ENCODE assay signal across 21 cellular contexts in genomic region chr22:48453171-48453570, GRCh38.
DNase-seq lines count a peak whose midpoint lies in the region; ATAC-seq and TF ChIP-seq lines count a peak whose summit lies in the region.
"Had no signal": no experiment of that assay in that cellular context is flagged by ENCODE, and none has a peak within 500 bp of the region (broad histone marks: within the 10 kb centered on the region; RNA-seq: fewer than 3 reads in every experiment).

No MANE protein-coding gene starts in this region.

- H3K4me2 ChIP-seq in BLaER1 (peak overlapping the region; percentile 57), Karpas-422 (ENCODE audit: low read depth, low read length, poor library complexity, severe bottlenecking) (peak overlapping the region; percentile 63), osteoblast (ENCODE audit: insufficient read depth, low read length) (no peak overlapping the region)
- H3K4me2 ChIP-seq: A549 had no signal

- peaks cover 37% of the 10 kb centered on the region; the same call in 1 of the 2 replicates for H4K20me1 ChIP-seq in BLaER1
- peaks cover 8% of the 10 kb centered on the region; the same call in 1 of the 2 replicates for H4K20me1 ChIP-seq in Karpas-422 (ENCODE audit: insufficient read depth, low read depth, low read length)
- no peaks in the 10 kb centered on the region for H4K20me1 ChIP-seq in osteoblast (ENCODE audit: insufficient read depth, low read length)

- H3K27ac ChIP-seq in BLaER1 (no peak overlapping the region), Karpas-422 (ENCODE audit: low read length) (no peak overlapping the region), osteoblast (ENCODE audit: low read depth, low read length) (no peak overlapping the region), aorta (ENCODE audit: low read depth in 1 of 2, low read length in 2 of 2) (no peak overlapping the region)
- H3K27ac ChIP-seq: A549, C4-2B had no signal

- ATAC-seq in aorta (ENCODE audit: low FRiP score) (peak; percentile 4), GM21515 (IDR thresholded peaks at IDR 0.05; ENCODE audit: unreplicated experiment) (no peak)
- ATAC-seq: A549; CD8-positive, alpha-beta T cell had no signal

- 86 to 89% methylated on average over 7 of the region's 7 CpGs for WGBS in aorta, 2 donors

- H3K9ac ChIP-seq in BLaER1 (no peak overlapping the region), Karpas-422 (ENCODE audit: low read length) (peak overlapping the region; percentile 1; the same call in 1 of the 2 replicates)

- no peak for TF ChIP-seq CTCF in osteoblast (IDR thresholded peaks at IDR 0.05; ENCODE audit: extremely low read depth, low read depth, low read length)

- H3K4me1 ChIP-seq in BLaER1 (peaks cover 57% of the 10 kb centered on the region), Karpas-422 (ENCODE audit: low read length) (peaks cover 50% of the 10 kb centered on the region), osteoblast (ENCODE audit: insufficient read depth, low read length) (no peaks in the 10 kb centered on the region), aorta (ENCODE audit: control insufficient read depth in 1 of 2, insufficient read depth in 2 of 2, low read length in 2 of 2) (no peaks in the 10 kb centered on the region)
- H3K4me1 ChIP-seq: BE2C, Caco-2, HAP-1 had no signal

- intact Hi-C loops in aorta (cut with DNase I): no loop called here

- H3K4me3 ChIP-seq in BLaER1 (no peak overlapping the region), Karpas-422 (ENCODE audit: low read length) (peak overlapping the region; percentile 4; the same call in 1 of the 2 replicates), osteoblast (ENCODE audit: insufficient read depth, low read length) (no peak overlapping the region), aorta (ENCODE audit: low read length in 2 of 2) (no peak overlapping the region)
- H3K4me3 ChIP-seq: A549, HAP-1 had no signal

- H3K27me3 ChIP-seq in BLaER1 (peaks cover 51% of the 10 kb centered on the region), Karpas-422 (ENCODE audit: low read length) (peaks cover 8% of the 10 kb centered on the region; the same call in 1 of the 2 replicates), osteoblast (ENCODE audit: insufficient read depth, low read length) (no peaks in the 10 kb centered on the region), aorta (ENCODE audit: control insufficient read depth in 1 of 2, insufficient read depth in 2 of 2, low read length in 1 of 2) (no peaks in the 10 kb centered on the region)
- H3K27me3 ChIP-seq: BE2C had no signal

- H3K9me3 ChIP-seq in BLaER1 (peaks cover 7% of the 10 kb centered on the region), Karpas-422 (ENCODE audit: low read length) (peaks cover 3% of the 10 kb centered on the region; the same call in 1 of the 2 replicates), osteoblast (ENCODE audit: low read depth, low read length) (no peaks in the 10 kb centered on the region), aorta (ENCODE audit: control insufficient read depth, low read length) (no peaks in the 10 kb centered on the region)
- H3K9me3 ChIP-seq: A549, Caco-2, HAP-1 had no signal

- DNase-seq in Karpas-422 (no peak), osteoblast (ENCODE audit: insufficient read length, low spot score, missing footprints) (peak; percentile 49), aorta (peak; percentile 6 to 50), RPMI8226 (no peak), ecto neural progenitor cell (ENCODE audit: low spot score) (no peak)
- DNase-seq: 8988T; ACHN; AML-193; BE2C; Caco-2; CD4-positive, CD25-positive, alpha-beta regulatory T cell; CD8-positive, alpha-beta T cell; DMS153; DND-41; GOT3; HFFc6 had no signal

- H3K36me3 ChIP-seq in BLaER1 (no peaks in the 10 kb centered on the region), Karpas-422 (ENCODE audit: insufficient read depth, low read length) (no peaks in the 10 kb centered on the region), osteoblast (ENCODE audit: insufficient read depth, low read length) (no peaks in the 10 kb centered on the region), aorta (ENCODE audit: control insufficient read depth in 1 of 2, insufficient read depth in 2 of 2, low read length in 1 of 2) (no peaks in the 10 kb centered on the region)
- H3K36me3 ChIP-seq: BE2C, HAP-1 had no signal

- H2AFZ ChIP-seq in Karpas-422 (ENCODE audit: low read length) (no peak overlapping the region), osteoblast (ENCODE audit: low read length) (no peak overlapping the region)

- H3K79me2 ChIP-seq in Karpas-422 (ENCODE audit: low read length): no peaks in the 10 kb centered on the region
- H3K79me2 ChIP-seq in osteoblast (ENCODE audit: insufficient read depth, low read length): no peaks in the 10 kb centered on the region

- no peaks in the 10 kb centered on the region for H3K9me2 ChIP-seq in Karpas-422 (replicated peaks; ENCODE audit: insufficient read depth, low read length)

Comparison
In these comparisons a context has a peak if more than half of its experiments do, and no peak if none do; other contexts are left out.
1. DNase-seq: peak in osteoblast (single experiment) and aorta (2 of 2); none in Karpas-422 (single experiment), RPMI8226 (single experiment) and ecto neural progenitor cell (single experiment).